9 cellular contexts compared by ENCODE assay signal in the genomic region with DNA sequence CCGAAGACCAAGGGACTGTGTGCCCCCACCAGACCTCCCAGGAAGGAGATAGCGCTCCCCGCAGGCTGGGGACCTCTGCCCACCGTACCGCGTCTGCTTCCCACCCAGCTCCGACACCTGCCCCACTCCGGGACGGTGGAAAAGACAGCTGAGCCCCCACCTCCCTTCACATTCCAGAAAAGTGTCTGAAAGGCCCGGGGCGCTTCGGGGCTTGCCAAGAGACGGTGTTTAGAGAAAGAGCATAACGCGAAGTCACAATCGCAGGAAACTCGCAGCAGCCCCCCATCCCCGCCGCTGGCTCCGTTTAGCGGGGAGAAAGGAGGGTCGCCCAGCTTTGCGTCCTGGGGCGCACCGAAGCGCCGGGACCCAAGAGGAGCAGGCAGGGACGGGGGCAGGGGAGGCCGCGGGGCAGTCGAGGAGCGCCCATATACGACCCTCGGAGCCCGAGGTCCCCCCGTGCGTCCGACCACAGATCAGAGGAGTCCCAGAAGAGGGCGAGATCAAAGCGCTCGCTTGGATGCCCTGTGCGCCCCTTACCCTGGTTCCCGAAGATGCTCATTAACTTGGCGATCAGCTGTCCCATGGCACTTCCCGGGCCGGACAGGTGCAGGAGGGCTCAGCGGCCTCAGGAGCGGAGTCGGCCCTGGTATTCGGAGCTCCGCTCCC. TPM values are rescaled to one million over a fixed set of nuclear protein-coding genes. Genes with fewer than 3 reads are reported as not detected.
DNase-seq lines count a peak whose midpoint lies in the region; ATAC-seq and TF ChIP-seq lines count a peak whose summit lies in the region.
"Had no signal": no experiment of that assay in that cellular context is flagged by ENCODE, and none has a peak within 500 bp of the region (broad histone marks: within the 10 kb centered on the region; RNA-seq: fewer than 3 reads in every experiment).

No MANE protein-coding gene starts in this region.

- peaks cover 6% of the 10 kb centered on the region; the same call in 1 of the 2 replicates for H3F3A ChIP-seq in GM23338 (replicated peaks; ENCODE audit: low read depth)

- DNase-seq in GM23338 (ENCODE audit: low spot score): peak; percentile 64
- DNase-seq in ascending aorta (ENCODE audit: low spot score in 2 of 2): no peak
- DNase-seq in islet precursor cell: peak; percentile 50
- no peak for DNase-seq in spleen
- DNase-seq in glomerular visceral epithelial cell (ENCODE audit: extremely low spot score): no peak
- DNase-seq in epidermal melanocyte (ENCODE audit: insufficient read length, low spot score): no peak

- H3K9me3 ChIP-seq in ascending aorta: no peaks in the 10 kb centered on the region
- H3K9me3 ChIP-seq in spleen: peaks cover 0 to 4% (median 0%) of the 10 kb centered on the region in 8 donors

- no peaks in the 10 kb centered on the region for H3K79me2 ChIP-seq in GM23338 (replicated peaks; ENCODE audit: insufficient read depth)

- H3K27ac ChIP-seq in GM23338 (ENCODE audit: low read depth): no peak overlapping the region
- peak overlapping the region; percentile 11 to 31 for H3K27ac ChIP-seq in ascending aorta
- peak overlapping the region in 4 of 8 donors; percentile 28 to 65 (median 50) for H3K27ac ChIP-seq in spleen

- no peak for TF ChIP-seq POLR2A in spleen (IDR thresholded peaks at IDR 0.05)

- peaks cover 25% of the 10 kb centered on the region for H3K27me3 Mint-ChIP-seq in GM23338 (ENCODE audit: insufficient read depth, low read depth, poor library complexity)

- H3K36me3 Mint-ChIP-seq in GM23338 (ENCODE audit: low read depth): peaks cover 7% of the 10 kb centered on the region; the same call in 1 of the 3 replicates

- peak overlapping the region; percentile 98 for H2AFZ ChIP-seq in GM23338

- peaks cover 9% of the 10 kb centered on the region for H3K4me1 Mint-ChIP-seq in GM23338

- no peak overlapping the region for H3K27ac Mint-ChIP-seq in GM23338

- intact Hi-C loops in ascending aorta (cut with DNase I): loop anchor here (2.0 to 5.0 kb wide), 2 partner anchors 29 to 67 kb away; no protein-coding TSS in a partner anchor
- intact Hi-C loops in spleen (cut with DNase I; ENCODE audit: low total_unique reads): no loop called here

- ATAC-seq in GM23338 (peak; percentile 18), HG03432 (IDR thresholded peaks at IDR 0.05; ENCODE audit: unreplicated experiment) (no peak), GM18517 (IDR thresholded peaks at IDR 0.05; ENCODE audit: unreplicated experiment) (no peak)

- TF ChIP-seq CTCF in GM23338 (conservative IDR thresholded peaks at IDR 0.05; ENCODE audit: low read depth in 2 of 2): no peak
- no peak for TF ChIP-seq CTCF in ascending aorta (IDR thresholded peaks at IDR 0.05)
- no peak for TF ChIP-seq CTCF in spleen (IDR thresholded peaks at IDR 0.05 in 8 of 11, conservative IDR thresholded peaks at IDR 0.05 in 3 of 11)

- peaks cover 9% of the 10 kb centered on the region; the same call in 2 of the 3 replicates for H3K9me3 Mint-ChIP-seq in GM23338

- peak overlapping the region; percentile 81 for H3K4me2 ChIP-seq in GM23338

- H3K4me1 ChIP-seq in GM23338 (ENCODE audit: insufficient read depth) (peaks cover 20% of the 10 kb centered on the region; the same call in 1 of the 2 replicates), ascending aorta (peaks cover 7 to 10% of the 10 kb centered on the region in 2 donors), spleen (peaks cover 13 to 44% (median 37%) of the 10 kb centered on the region in 6 donors)

- H3K27me3 ChIP-seq in GM23338 (ENCODE audit: insufficient read depth) (peaks cover 33% of the 10 kb centered on the region), ascending aorta (no peaks in the 10 kb centered on the region), spleen (replicated peaks in 1 of 7) (peaks cover 0 to 40% (median 15%) of the 10 kb centered on the region in 7 donors)

- H3K36me3 ChIP-seq in GM23338 (ENCODE audit: insufficient read depth) (no peaks in the 10 kb centered on the region), ascending aorta (no peaks in the 10 kb centered on the region), spleen (no peaks in the 10 kb centered on the region)

- H3K4me3 ChIP-seq in GM23338 (peak overlapping the region; percentile 87), ascending aorta (peak overlapping the region; percentile 56 to 66), spleen (peak overlapping the region; percentile 36 to 79 (median 49))

- H4K20me1 ChIP-seq in GM23338 (replicated peaks; ENCODE audit: insufficient read depth): no peaks in the 10 kb centered on the region

- H3K4me3 Mint-ChIP-seq in GM23338: peak overlapping the region; percentile 89

- H3K9me2 ChIP-seq in GM23338 (ENCODE audit: insufficient read depth): no peaks in the 10 kb centered on the region

- 9 to 14% (median 12%) methylated on average over 20 to 51 of the region's 51 CpGs for WGBS in spleen, 5 donors

TF ChIP-seq in GM23338, 12 proteins besides CTCF, POLR2A, EP300 and RAD21:
- TF ChIP-seq EZH2 (IDR thresholded peaks at IDR 0.05; ENCODE audit: low read depth, unreplicated experiment) (peak; percentile 18), JUNB (IDR thresholded peaks at IDR 0.05; ENCODE audit: unreplicated experiment) (no peak)

RNA-seq across cellular contexts. Expression of gene ARL5C, which starts 0.7 kb away (rescaled TPM):
- total RNA-seq in GM23338 (2014; rRNA removed; shearing (Covaris generic)): not detected in 2 replicates
- polyA plus RNA-seq in GM23338 (2016; fragmentation: Nextera tagmentation; extraction: Ambion mirVana): not detected in 2 replicates
- total RNA-seq in ascending aorta: not detected
- not detected for total RNA-seq in spleen
- not detected for polyA plus RNA-seq in spleen
- total RNA-seq: cerebellum had no signal

RNA-seq across cellular contexts. Expression of gene PLXDC1, which starts 13.9 kb away (rescaled TPM):
- total RNA-seq in GM23338 (2014; rRNA removed; shearing (Covaris generic)): 0.28 and 0.39 TPM in 2 replicates
- polyA plus RNA-seq in GM23338 (2016; fragmentation: Nextera tagmentation; extraction: Ambion mirVana): 0.75 and 0.91 TPM in 2 replicates
- total RNA-seq in ascending aorta: 23.8 TPM
- total RNA-seq in spleen: 10 to 100 TPM in 2 of 7 donors, 1 to 10 TPM in 5; 3.1 to 11.2 (median 6.0) TPM
- 1 to 10 TPM; 2.9 to 4.2 (median 3.3) TPM for polyA plus RNA-seq in spleen

RNA-seq across cellular contexts. Expression of gene CACNB1, which starts 32.2 kb away (rescaled TPM):
- 12.5 and 13.1 TPM in 2 replicates for total RNA-seq in GM23338 (2014; rRNA removed; shearing (Covaris generic))
- polyA plus RNA-seq in GM23338 (2016; fragmentation: Nextera tagmentation; extraction: Ambion mirVana): 7.8 and 8.4 TPM in 2 replicates
- 9.6 TPM for total RNA-seq in ascending aorta
- total RNA-seq in spleen: 10 to 100 TPM in 2 of 7 donors, 1 to 10 TPM in 5; 4.1 to 11.9 (median 7.1) TPM
- polyA plus RNA-seq in spleen: 1 to 10 TPM; 2.0 to 5.0 (median 4.2) TPM

RNA-seq across cellular contexts. Expression of gene RPL19, which starts 34.8 kb away (rescaled TPM):
- total RNA-seq in GM23338 (2014; rRNA removed; shearing (Covaris generic)): 1,594 and 1,843 TPM in 2 replicates
- polyA plus RNA-seq in GM23338 (2016; fragmentation: Nextera tagmentation; extraction: Ambion mirVana) (2,627 and 2,838 TPM in 2 replicates), spleen (1,000 to 10,000 TPM; 4,610 to 7,360 (median 6,812) TPM)
- total RNA-seq in ascending aorta (1,889 TPM), spleen (1,000 to 10,000 TPM; 1,504 to 3,872 (median 2,079) TPM)

Comparison
In these comparisons a context has a peak if more than half of its experiments do, and no peak if none do; other contexts are left out.
1. DNase-seq: peak in GM23338 (single experiment) and islet precursor cell (single experiment); none in ascending aorta (0 of 2), spleen (single experiment), glomerular visceral epithelial cell (single experiment) and epidermal melanocyte (single experiment).
2. Peak in every context shown above with its lines, with median percentiles within 50 percentile points of each other: H3K4me3 ChIP-seq.